15 cellular contexts compared by ENCODE assay signal in genomic region chr4:20362148-20362547, GRCh38.
DNase-seq lines count a peak whose midpoint lies in the region; ATAC-seq and TF ChIP-seq lines count a peak whose summit lies in the region.
"Had no signal": no experiment of that assay in that cellular context is flagged by ENCODE, and none has a peak within 500 bp of the region (broad histone marks: within the 10 kb centered on the region; RNA-seq: fewer than 3 reads in every experiment).

No MANE protein-coding gene starts in this region.

- CTCF ChIA-PET in HEK293 (lab: Yijun Ruan, JAX), result interaction anchor here (1.0 to 1.3 kb wide), 2 partner anchors 33 to 57 kb away, joined by 3 read pairs; no protein-coding TSS in a partner anchor

- DNase-seq in GM23338 (ENCODE audit: low spot score) (peak; percentile 19), SK-N-DZ (ENCODE audit: low spot score) (peak; percentile 4), neural progenitor cell (ENCODE audit: low spot score) (no peak), MG63 (no peak), KBM-7 (no peak)
- DNase-seq: CD8-positive, alpha-beta T cell; COR-L47; DMS153; DND-41; GDM1; GOT3; HFFc6 had no signal

- ATAC-seq in GM23338, result peak; percentile 64; the same call in 2 of the 3 replicates
- ATAC-seq: CD8-positive, alpha-beta T cell had no signal

- no peaks in the 10 kb centered on the region for H4K20me1 ChIP-seq in GM23338 (replicated peaks; ENCODE audit: insufficient read depth)
- no peaks in the 10 kb centered on the region for H4K20me1 ChIP-seq in neural progenitor cell (ENCODE audit: low read depth)

- peaks cover 6% of the 10 kb centered on the region; the same call in 2 of the 3 replicates for H3K4me1 Mint-ChIP-seq in GM23338
- H3K4me1 Mint-ChIP-seq in neural progenitor cell, result peaks cover 53% of the 10 kb centered on the region
- H3K4me1 Mint-ChIP-seq: CD14-positive monocyte had no signal

- H3K9ac ChIP-seq in neural progenitor cell, result no peak overlapping the region

- H3K9me3 ChIP-seq in HEK293 (ENCODE audit: control insufficient read depth, insufficient read depth, low read depth, low read length), result no peaks in the 10 kb centered on the region
- no peaks in the 10 kb centered on the region for H3K9me3 ChIP-seq in neural progenitor cell (ENCODE audit: low read depth)
- no peaks in the 10 kb centered on the region for H3K9me3 ChIP-seq in MG63
- H3K9me3 ChIP-seq: HAP-1 had no signal

- no peak overlapping the region; the same call in 1 of the 2 replicates for H3K27ac ChIP-seq in GM23338 (ENCODE audit: low read depth)
- no peak overlapping the region for H3K27ac ChIP-seq in HEK293 (ENCODE audit: extremely low read depth, low read depth, low read length)
- H3K27ac ChIP-seq in neural progenitor cell, result no peak overlapping the region

- no peak for TF ChIP-seq CTCF in GM23338 (conservative IDR thresholded peaks at IDR 0.05; ENCODE audit: low read depth in 2 of 2)
- no peak for TF ChIP-seq CTCF in HEK293 (tag by site-specific recombination; IDR thresholded peaks at IDR 0.05)
- TF ChIP-seq CTCF in neural progenitor cell (IDR thresholded peaks at IDR 0.05), result no peak

- H3K79me2 ChIP-seq in GM23338 (replicated peaks; ENCODE audit: insufficient read depth) (no peaks in the 10 kb centered on the region), neural progenitor cell (ENCODE audit: low read depth) (no peaks in the 10 kb centered on the region)

- H2AFZ ChIP-seq in GM23338 (peak overlapping the region; percentile 87), neural progenitor cell (replicated peaks) (peak overlapping the region; percentile 100)

- H3K4me3 ChIP-seq in GM23338, result no peak overlapping the region
- H3K4me3 ChIP-seq in HEK293 (ENCODE audit: low read depth, low read length), result no peak overlapping the region
- H3K4me3 ChIP-seq in neural progenitor cell, result no peak overlapping the region
- no peak overlapping the region for H3K4me3 ChIP-seq in MG63
- H3K4me3 ChIP-seq: HAP-1 had no signal

- H3K27me3 ChIP-seq in GM23338 (ENCODE audit: insufficient read depth) (no peaks in the 10 kb centered on the region), neural progenitor cell (no peaks in the 10 kb centered on the region), MG63 (no peaks in the 10 kb centered on the region)

- H3K4me2 ChIP-seq in GM23338 (no peak overlapping the region), neural progenitor cell (no peak overlapping the region)

- no peaks in the 10 kb centered on the region for H3K9me3 Mint-ChIP-seq in GM23338
- H3K9me3 Mint-ChIP-seq in neural progenitor cell, result no peaks in the 10 kb centered on the region
- H3K9me3 Mint-ChIP-seq: CD8-positive, alpha-beta T cell; HFFc6 had no signal

- in situ Hi-C loops in KBM-7 (cut with MboI; ENCODE audit: low pct_unique_long_range_greater_than_20kb, low sequenced_read_pairs), result no loop called here

- H3K27me3 Mint-ChIP-seq in GM23338 (ENCODE audit: insufficient read depth, low read depth, poor library complexity) (peaks cover 2% of the 10 kb centered on the region), neural progenitor cell (ENCODE audit: insufficient read depth, low read depth) (no peaks in the 10 kb centered on the region)

- H3F3A ChIP-seq in GM23338 (replicated peaks; ENCODE audit: low read depth), result no peaks in the 10 kb centered on the region
- H3F3A ChIP-seq in neural progenitor cell (ENCODE audit: low read depth), result no peaks in the 10 kb centered on the region

- H3K4me3 Mint-ChIP-seq in GM23338, result no peak overlapping the region
- no peak overlapping the region for H3K4me3 Mint-ChIP-seq in neural progenitor cell
- H3K4me3 Mint-ChIP-seq: CD14-positive monocyte; CD8-positive, alpha-beta T cell; HFFc6 had no signal

- H3K9me2 ChIP-seq in GM23338 (ENCODE audit: insufficient read depth), result no peaks in the 10 kb centered on the region

- H3K27ac Mint-ChIP-seq in GM23338, result peak overlapping the region; percentile 81
- peak overlapping the region; percentile 84 for H3K27ac Mint-ChIP-seq in neural progenitor cell
- H3K27ac Mint-ChIP-seq: CD14-positive monocyte; CD8-positive, alpha-beta T cell; HFFc6 had no signal

- H3K4me1 ChIP-seq in GM23338 (ENCODE audit: insufficient read depth) (no peaks in the 10 kb centered on the region), HEK293 (ENCODE audit: control insufficient read depth, insufficient read depth, low read length) (no peaks in the 10 kb centered on the region), neural progenitor cell (peaks cover 16% of the 10 kb centered on the region)
- H3K4me1 ChIP-seq: HAP-1 had no signal

- POLR2A ChIA-PET in HEK293 (lab: Yijun Ruan, JAX), result no interaction called here

- H3K36me3 ChIP-seq in GM23338 (ENCODE audit: insufficient read depth), result no peaks in the 10 kb centered on the region
- peaks cover 0 to 47% of the 10 kb centered on the region in 2 experiments; a peak in 1 of 3 replicates for H3K36me3 ChIP-seq in HEK293 (ENCODE audit: control insufficient read depth in 2 of 2, insufficient read depth in 1 of 2, low read length in 2 of 2)
- no peaks in the 10 kb centered on the region for H3K36me3 ChIP-seq in neural progenitor cell
- H3K36me3 ChIP-seq in MG63, result no peaks in the 10 kb centered on the region
- H3K36me3 ChIP-seq: HAP-1 had no signal

- H3K36me3 Mint-ChIP-seq in GM23338 (ENCODE audit: low read depth) (no peaks in the 10 kb centered on the region), neural progenitor cell (peaks cover 16% of the 10 kb centered on the region)
- H3K36me3 Mint-ChIP-seq: CD14-positive monocyte; CD8-positive, alpha-beta T cell had no signal

TF ChIP-seq in GM23338, 12 proteins besides CTCF, POLR2A, EP300 and RAD21 (continues in another document):
- no peak for TF ChIP-seq EZH2phosphoT487 (IDR thresholded peaks at IDR 0.05; ENCODE audit: unreplicated experiment)
- TF ChIP-seq ETS1 (IDR thresholded peaks at IDR 0.05), result no peak
- TF ChIP-seq POLR2AphosphoS5 (IDR thresholded peaks at IDR 0.05; ENCODE audit: low read depth), result no peak
- no peak for TF ChIP-seq ZNF331 (CRISPR knock-in tag; IDR thresholded peaks at IDR 0.05; ENCODE audit: low read depth)
- no peak for TF ChIP-seq CREB1 (CRISPR knock-in tag; IDR thresholded peaks at IDR 0.05; ENCODE audit: low read depth)
- TF ChIP-seq NANOG (IDR thresholded peaks at IDR 0.05; ENCODE audit: borderline replicate concordance), result no peak
- TF ChIP-seq EZH2 (IDR thresholded peaks at IDR 0.05; ENCODE audit: low read depth, unreplicated experiment), result no peak

TF ChIP-seq in HEK293, 187 proteins besides CTCF, POLR2A, EP300 and RAD21:
- TF ChIP-seq ZNF600 (tag by site-specific recombination; IDR thresholded peaks at IDR 0.05) (0 out of 2 replicates have a peak, but pooled peaks have one; percentile 15), ZNF704 (tag by site-specific recombination; IDR thresholded peaks at IDR 0.05) (no peak)
TF ChIP-seq in HEK293: peak in this region for 1.

Comparison
In these comparisons a context has a peak if more than half of its experiments do, and no peak if none do; other contexts are left out.
1. DNase-seq: peak in GM23338 (single experiment) and SK-N-DZ (single experiment); none in neural progenitor cell (single experiment), MG63 (single experiment) and KBM-7 (single experiment).